8 cellular contexts compared by ENCODE assay signal in the genomic region with DNA sequence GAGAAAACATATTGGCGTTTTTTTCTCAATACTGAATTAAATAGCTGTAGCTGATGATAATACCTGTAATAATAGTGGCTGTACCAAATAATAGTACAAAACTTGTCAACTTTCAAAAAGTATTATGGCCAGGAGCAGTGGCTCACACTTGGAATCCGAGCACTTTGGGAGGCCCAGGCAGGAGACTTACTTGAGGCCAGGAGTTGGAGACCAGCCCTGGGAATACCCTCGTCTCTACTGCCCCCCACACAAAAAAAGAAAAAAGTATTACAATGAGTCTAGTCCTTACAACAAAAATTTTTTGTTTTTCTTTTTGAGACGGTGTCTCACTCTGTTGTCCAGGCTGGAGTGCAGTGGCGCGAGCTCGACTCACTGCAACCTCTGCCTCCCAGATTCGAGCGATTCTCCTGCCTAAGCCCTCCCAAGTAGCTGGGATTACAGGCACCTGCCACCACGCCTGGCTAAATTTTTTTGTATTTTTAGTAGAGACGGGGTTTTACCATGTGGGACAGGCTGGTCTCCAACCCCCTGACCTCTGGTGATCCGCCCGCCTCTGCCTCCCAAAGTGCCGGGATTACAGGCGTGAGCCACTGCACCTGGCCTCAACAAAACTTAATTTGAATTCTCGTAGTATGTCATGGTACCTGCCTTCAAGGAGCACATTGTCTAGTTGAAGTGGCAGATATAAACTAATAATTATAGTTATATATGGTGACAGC. TPM values are rescaled to one million over a fixed set of nuclear protein-coding genes. Genes with fewer than 3 reads are reported as not detected.
DNase-seq lines count a peak whose midpoint lies in the region; ATAC-seq lines count a peak whose summit lies in the region.

No MANE protein-coding gene starts in this region.

- no peaks in the 10 kb centered on the region for H3K9me3 ChIP-seq in thymus (ENCODE audit: control insufficient read depth)

- no peaks in the 10 kb centered on the region for H3K9me3 Mint-ChIP-seq in activated T-cell treated with anti-CD3 and anti-CD28 coated beads, Interleukin-2, amount 50 U/mL, for 72 hours
- no peaks in the 10 kb centered on the region for H3K9me3 Mint-ChIP-seq in activated T-helper 2 cell treated with anti-CD3 and anti-CD28 coated beads, Interferon-gamma antibody, Interleukin-2, Interleukin-4, amounts not matched to agents 10 μg/mL and 5 μg/mL and 100 μg/mL, durations not matched to agents 14 hours and 24 hours and 36 hours

- no peak overlapping the region for H3K27ac ChIP-seq in thymus (ENCODE audit: low read depth)

- intact Hi-C loops in activated T-helper 2 cell treated with anti-CD3 and anti-CD28 coated beads, Interferon-gamma antibody, Interleukin-2, Interleukin-4, amounts not matched to agents 10 μg/mL and 5 μg/mL and 100 μg/mL, durations not matched to agents 14 hours and 24 hours and 36 hours (cut with micrococcal nuclease) = no loop called here

- H3K4me1 ChIP-seq in thymus (ENCODE audit: control insufficient read depth, insufficient read depth, low read length) = peaks cover 14% of the 10 kb centered on the region

- H3K27ac Mint-ChIP-seq in activated T-cell treated with anti-CD3 and anti-CD28 coated beads, Interleukin-2, amount 50 U/mL, for 72 hours = peak overlapping the region; percentile 100
- H3K27ac Mint-ChIP-seq in activated T-helper 2 cell treated with anti-CD3 and anti-CD28 coated beads, Interferon-gamma antibody, Interleukin-2, Interleukin-4, amounts not matched to agents 10 μg/mL and 5 μg/mL and 100 μg/mL, durations not matched to agents 14 hours and 24 hours and 36 hours = peak overlapping the region; percentile 100

- no peak for DNase-seq in activated T-cell treated with anti-CD3 and anti-CD28 coated beads, Interleukin-2, amount 50 U/mL, for 72 hours
- DNase-seq in activated T-cell treated with anti-CD3 and anti-CD28 coated beads, Interleukin-2, amount 50 U/mL, for 1 hour = no peak
- no peak for DNase-seq in activated T-helper 2 cell treated with anti-CD3 and anti-CD28 coated beads, Interferon-gamma antibody, Interleukin-2, Interleukin-4, amounts not matched to agents 10 μg/mL and 5 μg/mL and 100 μg/mL, durations not matched to agents 14 hours and 24 hours and 36 hours (ENCODE audit: low spot score)
- DNase-seq in left lobe of liver (ENCODE audit: low spot score) = peak; percentile 34
- DNase-seq in ecto neural progenitor cell (ENCODE audit: low spot score) = no peak
- DNase-seq in effector CD4-positive, alpha-beta T cell = no peak

- H3K36me3 ChIP-seq in thymus (ENCODE audit: control insufficient read depth, insufficient read depth) = peaks cover 26% of the 10 kb centered on the region

- no peaks in the 10 kb centered on the region for H3K27me3 ChIP-seq in thymus (ENCODE audit: control insufficient read depth, insufficient read depth)

- WGBS in thymus = 94% methylated on average over 16 of the region's 16 CpGs

- peaks cover 22 to 48% of the 10 kb centered on the region in 2 donors for H3K36me3 Mint-ChIP-seq in activated T-cell treated with anti-CD3 and anti-CD28 coated beads, Interleukin-2, amount 50 U/mL, for 72 hours (ENCODE audit: insufficient read depth in 2 of 2)
- H3K36me3 Mint-ChIP-seq in activated T-helper 2 cell treated with anti-CD3 and anti-CD28 coated beads, Interferon-gamma antibody, Interleukin-2, Interleukin-4, amounts not matched to agents 10 μg/mL and 5 μg/mL and 100 μg/mL, durations not matched to agents 14 hours and 24 hours and 36 hours (ENCODE audit: low read depth) = peaks cover 63% of the 10 kb centered on the region

- no peak for ATAC-seq in activated T-cell treated with anti-CD3 and anti-CD28 coated beads, Interleukin-2, amount 50 U/mL, for 72 hours (replicated peaks in 1 of 2)
- ATAC-seq in left lobe of liver (no peak), HG03139 (IDR thresholded peaks at IDR 0.05; ENCODE audit: unreplicated experiment) (no peak)

- no peaks in the 10 kb centered on the region for H3K27me3 Mint-ChIP-seq in activated T-cell treated with anti-CD3 and anti-CD28 coated beads, Interleukin-2, amount 50 U/mL, for 72 hours (ENCODE audit: low read depth)
- H3K27me3 Mint-ChIP-seq in activated T-helper 2 cell treated with anti-CD3 and anti-CD28 coated beads, Interferon-gamma antibody, Interleukin-2, Interleukin-4, amounts not matched to agents 10 μg/mL and 5 μg/mL and 100 μg/mL, durations not matched to agents 14 hours and 24 hours and 36 hours (ENCODE audit: low read depth) = no peaks in the 10 kb centered on the region

- H3K4me3 Mint-ChIP-seq in activated T-cell treated with anti-CD3 and anti-CD28 coated beads, Interleukin-2, amount 50 U/mL, for 72 hours = peak overlapping the region; percentile 95 to 96
- H3K4me3 Mint-ChIP-seq in activated T-helper 2 cell treated with anti-CD3 and anti-CD28 coated beads, Interferon-gamma antibody, Interleukin-2, Interleukin-4, amounts not matched to agents 10 μg/mL and 5 μg/mL and 100 μg/mL, durations not matched to agents 14 hours and 24 hours and 36 hours (ENCODE audit: low read depth) = peak overlapping the region; percentile 93

- peaks cover 66% of the 10 kb centered on the region for H3K4me1 Mint-ChIP-seq in activated T-cell treated with anti-CD3 and anti-CD28 coated beads, Interleukin-2, amount 50 U/mL, for 72 hours (ENCODE audit: low read depth)
- peaks cover 41% of the 10 kb centered on the region for H3K4me1 Mint-ChIP-seq in activated T-helper 2 cell treated with anti-CD3 and anti-CD28 coated beads, Interferon-gamma antibody, Interleukin-2, Interleukin-4, amounts not matched to agents 10 μg/mL and 5 μg/mL and 100 μg/mL, durations not matched to agents 14 hours and 24 hours and 36 hours (ENCODE audit: low read depth)

- peak overlapping the region; percentile 74 for H3K4me3 ChIP-seq in thymus (ENCODE audit: low read length)

RNA-seq across cellular contexts. Expression of gene RBBP4, which starts 1.4 kb away (rescaled TPM):
- total RNA-seq in activated T-cell treated with anti-CD3 and anti-CD28 coated beads, Interleukin-2, amount 50 U/mL, for 72 hours = 100 to 1,000 TPM; 252 to 274 TPM
- total RNA-seq in activated T-helper 2 cell treated with anti-CD3 and anti-CD28 coated beads, Interferon-gamma antibody, Interleukin-2, Interleukin-4, amounts not matched to agents 10 μg/mL and 5 μg/mL and 100 μg/mL, durations not matched to agents 14 hours and 24 hours and 36 hours = 325 TPM in 2 replicates
- total RNA-seq in left lobe of liver = 52.3 TPM
- 92.6 TPM for polyA plus RNA-seq in thymus

RNA-seq across cellular contexts. Expression of gene ZBTB8OS, which starts 2.1 kb away (rescaled TPM):
- 10 to 100 TPM; 61.2 to 77.4 TPM for total RNA-seq in activated T-cell treated with anti-CD3 and anti-CD28 coated beads, Interleukin-2, amount 50 U/mL, for 72 hours
- total RNA-seq in activated T-helper 2 cell treated with anti-CD3 and anti-CD28 coated beads, Interferon-gamma antibody, Interleukin-2, Interleukin-4, amounts not matched to agents 10 μg/mL and 5 μg/mL and 100 μg/mL, durations not matched to agents 14 hours and 24 hours and 36 hours = 48.0 and 49.8 TPM in 2 replicates
- total RNA-seq in left lobe of liver = 22.7 TPM
- 64.8 TPM for polyA plus RNA-seq in thymus

RNA-seq across cellular contexts. Expression of gene SYNC, which starts 50.2 kb away (rescaled TPM):
- total RNA-seq in activated T-cell treated with anti-CD3 and anti-CD28 coated beads, Interleukin-2, amount 50 U/mL, for 72 hours = not detected
- total RNA-seq in activated T-helper 2 cell treated with anti-CD3 and anti-CD28 coated beads, Interferon-gamma antibody, Interleukin-2, Interleukin-4, amounts not matched to agents 10 μg/mL and 5 μg/mL and 100 μg/mL, durations not matched to agents 14 hours and 24 hours and 36 hours = not detected in 2 replicates
- total RNA-seq in left lobe of liver = 0.45 TPM
- polyA plus RNA-seq in thymus = 2.5 TPM
